14 cellular contexts compared by ENCODE assay signal in the genomic region with DNA sequence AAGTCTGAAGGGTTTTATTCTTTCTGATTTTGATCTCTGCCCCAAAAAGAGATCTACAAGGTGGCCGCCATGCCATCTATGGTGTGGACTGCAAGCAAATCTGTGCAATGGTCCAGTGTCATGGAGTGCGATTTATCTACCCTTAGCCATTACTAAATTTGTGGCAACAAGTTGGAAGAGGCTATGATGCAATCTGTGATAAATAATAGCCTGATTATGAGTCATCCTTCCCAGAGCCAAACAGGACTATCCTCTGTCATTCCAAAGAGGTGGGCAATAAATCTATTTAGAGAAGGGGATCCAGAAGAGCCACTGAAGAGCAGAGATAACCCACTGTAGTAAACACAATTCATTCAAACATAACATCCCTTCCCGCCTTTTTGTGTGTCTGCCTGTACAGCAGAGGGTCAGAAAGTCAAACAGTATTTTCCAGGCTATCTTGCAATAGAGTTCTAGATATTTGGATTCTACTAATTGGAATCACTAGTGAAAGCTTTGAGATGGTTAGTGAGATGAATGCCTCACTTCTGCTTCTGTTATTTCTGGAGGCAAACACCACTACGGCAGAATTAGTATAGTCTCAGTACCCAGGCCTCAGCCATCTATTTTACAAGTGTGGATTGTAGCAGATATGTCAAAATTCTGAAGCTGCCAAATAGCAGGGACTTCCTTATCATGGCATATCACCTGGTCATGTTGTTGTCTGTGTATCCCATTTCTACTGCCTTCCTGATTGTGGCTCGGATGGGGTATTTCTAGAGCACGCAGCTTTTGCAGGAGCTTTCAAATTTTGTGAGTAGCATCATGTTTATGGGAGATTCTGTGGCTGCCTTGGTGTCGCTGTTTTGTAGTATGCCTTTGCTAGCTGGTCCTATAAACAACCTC.
DNase-seq lines count a peak whose midpoint lies in the region; ATAC-seq, FAIRE-seq and TF ChIP-seq lines count a peak whose summit lies in the region.
"Had no signal": no experiment of that assay in that cellular context is flagged by ENCODE, and none has a peak within 500 bp of the region (broad histone marks: within the 10 kb centered on the region; RNA-seq: fewer than 3 reads in every experiment).

No MANE protein-coding gene starts in this region.

- H3K4me1 Mint-ChIP-seq in natural killer cell: no peaks in the 10 kb centered on the region
- H3K4me1 Mint-ChIP-seq: memory B cell had no signal

- no peaks in the 10 kb centered on the region for H3K27me3 ChIP-seq in endothelial cell of umbilical vein (ENCODE audit: control insufficient read depth in 2 of 2, insufficient read depth in 2 of 2, low read length in 2 of 2)

- no peak overlapping the region for H2AFZ ChIP-seq in endothelial cell of umbilical vein (ENCODE audit: low read depth, low read length)

- no peaks in the 10 kb centered on the region for H3K9me1 ChIP-seq in endothelial cell of umbilical vein (replicated peaks; ENCODE audit: control insufficient read depth, extremely low read depth, insufficient read depth, low read length)

- dilution Hi-C loops in endothelial cell of umbilical vein (cut with MboI; ENCODE audit: extremely low pct_ligation_motif_present, low sequenced_read_pairs): no loop called here

- FAIRE-seq in endothelial cell of umbilical vein (lab: Jason Lieb, UNC): no peak
- FAIRE-seq: GM18507, small intestine had no signal

- no peak overlapping the region for H3K4me2 ChIP-seq in endothelial cell of umbilical vein (ENCODE audit: insufficient read depth, low read length)

- H3K36me3 Mint-ChIP-seq in natural killer cell: no peaks in the 10 kb centered on the region
- H3K36me3 Mint-ChIP-seq: memory B cell had no signal

- POLR2A ChIA-PET in endothelial cell of umbilical vein (lab: Charles Lee): no interaction called here

- CTCF ChIA-PET in endothelial cell of umbilical vein (lab: Charles Lee): no interaction called here

- no peaks in the 10 kb centered on the region for H3K9me3 Mint-ChIP-seq in natural killer cell
- H3K9me3 Mint-ChIP-seq: memory B cell had no signal

- no peak overlapping the region for H3K9ac ChIP-seq in endothelial cell of umbilical vein (replicated peaks; ENCODE audit: extremely low read depth, insufficient read depth, low read length)

- no TSS peak for BruUV-seq in endothelial cell of umbilical vein (replicated peaks; lab: Mats Ljungman, UMichigan)

- no peak overlapping the region for H3K4me3 ChIP-seq in endothelial cell of umbilical vein (replicated peaks in 1 of 3; ENCODE audit: insufficient read depth in 1 of 3, low read depth in 1 of 3, low read length in 3 of 3)
- H3K4me3 ChIP-seq in mucosa of descending colon: no peak overlapping the region

- DNase-seq in COLO829 (ENCODE audit: low spot score): peak; percentile 43
- peak; percentile 61 for DNase-seq in NCI-H226
- no peak for DNase-seq in endothelial cell of umbilical vein (ENCODE audit: low read depth, low spot score)
- DNase-seq in mucosa of descending colon: no peak
- no peak for DNase-seq in hepatic stellate cell (ENCODE audit: low spot score)
- no peak for DNase-seq in natural killer cell
- DNase-seq in NCI-H2171 (lab: John Stamatoyannopoulos, UW): no peak
- DNase-seq in T-helper 1 cell: no peak
- DNase-seq: NCI-H2227 treated with DMSO at 0.1 percent for 48 hours, small intestine had no signal

- H3K4me3 Mint-ChIP-seq in natural killer cell: no peak overlapping the region
- H3K4me3 Mint-ChIP-seq: activated T-helper 1 cell treated with anti-CD3 and anti-CD28 coated beads, Interleukin-12 subunit alpha, Interleukin-12 subunit beta, Interleukin-2, Interleukin-4 antibody, amounts not matched to agents 30 ng/mL and 10 ng/mL and 1 ng/mL, durations not matched to agents 14 hours and 24 hours and 36 hours; memory B cell; stimulated activated naive CD8-positive, alpha-beta T cell treated with anti-CD3 and anti-CD28 coated beads, Interleukin-15, Interleukin-2, amounts not matched to agents 100 ng/mL and 50 ng/mL, for 24 hours had no signal

- no peak for TF ChIP-seq CTCF in endothelial cell of umbilical vein (IDR thresholded peaks at IDR 0.05; ENCODE audit: extremely low read depth in 1 of 2, insufficient read depth in 1 of 2, low read depth in 1 of 2, low read length in 2 of 2)
- TF ChIP-seq CTCF in mucosa of descending colon (IDR thresholded peaks at IDR 0.05): no peak
- TF ChIP-seq CTCF in natural killer cell (IDR thresholded peaks at IDR 0.05): no peak

- ATAC-seq in mucosa of descending colon (peak; percentile 32), natural killer cell (no peak)

- intact Hi-C loops in endothelial cell of umbilical vein (cut with micrococcal nuclease): no loop called here
- intact Hi-C loops in mucosa of descending colon (cut with DNase I, micrococcal nuclease): no loop called here
- intact Hi-C loops in natural killer cell (cut with micrococcal nuclease): no loop called here

- TF ChIP-seq POLR2A in endothelial cell of umbilical vein (IDR thresholded peaks at IDR 0.05; ENCODE audit: low read depth, low read length): no peak

- H3K4me1 ChIP-seq in endothelial cell of umbilical vein (ENCODE audit: control insufficient read depth, extremely low read depth, insufficient read depth, low read length) (no peaks in the 10 kb centered on the region), mucosa of descending colon (ENCODE audit: low read depth) (no peaks in the 10 kb centered on the region)

- peaks cover 22 to 49% of the 10 kb centered on the region in 2 donors for H3K27me3 Mint-ChIP-seq in natural killer cell (ENCODE audit: low read depth in 2 of 2)

- H3K27ac ChIP-seq in endothelial cell of umbilical vein (ENCODE audit: insufficient read depth, low read depth, low read length): no peak overlapping the region

- no peaks in the 10 kb centered on the region for H4K20me1 ChIP-seq in endothelial cell of umbilical vein (replicated peaks; ENCODE audit: control insufficient read depth, extremely low read depth, insufficient read depth, low read length)

- H3K27ac Mint-ChIP-seq in natural killer cell: no peak overlapping the region
- H3K27ac Mint-ChIP-seq: activated T-helper 1 cell treated with anti-CD3 and anti-CD28 coated beads, Interleukin-12 subunit alpha, Interleukin-12 subunit beta, Interleukin-2, Interleukin-4 antibody, amounts not matched to agents 30 ng/mL and 10 ng/mL and 1 ng/mL, durations not matched to agents 14 hours and 24 hours and 36 hours; memory B cell; stimulated activated naive CD8-positive, alpha-beta T cell treated with anti-CD3 and anti-CD28 coated beads, Interleukin-15, Interleukin-2, amounts not matched to agents 100 ng/mL and 50 ng/mL, for 24 hours had no signal

- H3K36me3 ChIP-seq in endothelial cell of umbilical vein (ENCODE audit: control insufficient read depth in 2 of 2, extremely low read depth in 1 of 2, insufficient read depth in 2 of 2, low read length in 2 of 2) (no peaks in the 10 kb centered on the region), mucosa of descending colon (ENCODE audit: low read depth) (no peaks in the 10 kb centered on the region)

- no peaks in the 10 kb centered on the region for H3K79me2 ChIP-seq in endothelial cell of umbilical vein (ENCODE audit: control insufficient read depth, insufficient read depth, low read length)

- H3K9me3 ChIP-seq in endothelial cell of umbilical vein (replicated peaks; ENCODE audit: control insufficient read depth, insufficient read depth, low read length) (no peaks in the 10 kb centered on the region), mucosa of descending colon (no peaks in the 10 kb centered on the region)

TF ChIP-seq in endothelial cell of umbilical vein, 7 proteins besides CTCF, POLR2A, EP300 and RAD21:
- TF ChIP-seq MYC (IDR thresholded peaks at IDR 0.05; ENCODE audit: low read depth, low read length) (no peak), JUN (IDR thresholded peaks at IDR 0.05; ENCODE audit: borderline replicate concordance, insufficient read depth, insufficient read length, low read depth) (peak; percentile 18), FOS (IDR thresholded peaks at IDR 0.05; ENCODE audit: borderline replicate concordance, insufficient read depth, low read length) (peak; percentile 14), GATA2 (IDR thresholded peaks at IDR 0.05; ENCODE audit: insufficient read depth, insufficient read length, low read depth, low read length) (no peak), POLR2AphosphoS5 (IDR thresholded peaks at IDR 0.05; ENCODE audit: insufficient read depth, low read depth, low read length) (no peak)
- TF ChIP-seq, protein P1, sequence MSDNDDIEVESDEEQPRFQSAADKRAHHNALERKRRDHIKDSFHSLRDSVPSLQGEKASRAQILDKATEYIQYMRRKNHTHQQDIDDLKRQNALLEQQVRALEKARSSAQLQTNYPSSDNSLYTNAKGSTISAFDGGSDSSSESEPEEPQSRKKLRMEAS (IDR thresholded peaks at IDR 0.05; ENCODE audit: insufficient read depth, insufficient read length): no peak

Comparison
In these comparisons a context has a peak if more than half of its experiments do, and no peak if none do; other contexts are left out.
1. DNase-seq: peak in COLO829 (single experiment) and NCI-H226 (single experiment); none in endothelial cell of umbilical vein (single experiment), mucosa of descending colon (0 of 3), hepatic stellate cell (single experiment), natural killer cell (single experiment), NCI-H2171 (single experiment) and T-helper 1 cell (0 of 5).